Comparison of ENCODE assay signal across 1 cellular context in the genomic region with DNA sequence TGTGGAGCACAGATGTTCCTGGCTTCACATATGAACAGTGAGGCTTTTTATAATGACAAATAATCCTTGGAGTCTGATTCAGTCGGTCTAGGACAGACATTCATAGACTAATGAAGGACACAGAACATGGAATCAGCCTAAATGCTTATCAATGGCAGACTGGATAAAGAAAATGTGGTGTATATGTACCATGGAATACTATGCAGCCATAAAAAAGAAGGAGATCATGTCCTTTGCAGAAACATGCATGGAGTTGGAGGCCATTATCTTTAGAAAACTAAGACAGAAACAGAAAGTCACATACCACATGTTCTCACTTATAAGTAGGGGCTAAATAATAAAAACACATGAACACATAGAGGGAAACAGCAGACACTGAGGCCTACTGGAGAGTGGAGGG.
TF ChIP-seq lines count a peak whose summit lies in the region.

No MANE protein-coding gene starts in this region.

TF ChIP-seq in H1, 55 proteins besides CTCF, POLR2A, EP300 and RAD21:
- TF ChIP-seq RXRA (IDR thresholded peaks at IDR 0.05; ENCODE audit: insufficient read depth, low read depth, low read length) (no peak), MAFK (IDR thresholded peaks at IDR 0.05; ENCODE audit: low read depth, low read length) (no peak), KDM1A (IDR thresholded peaks at IDR 0.05; ENCODE audit: borderline replicate concordance, low read length) (0 out of 2 replicates have a peak, but pooled peaks have one; percentile 29)
